In genomic region chr18:55234366-55235093, GRCh38 we compare ENCODE assay signal across 8 cellular contexts.
DNase-seq lines count a peak whose midpoint lies in the region; ATAC-seq and TF ChIP-seq lines count a peak whose summit lies in the region.

No MANE protein-coding gene starts in this region.

- no peak overlapping the region for H3K27ac ChIP-seq in endodermal cell (ENCODE audit: low read depth, low read length)

- H3K4me3 Mint-ChIP-seq in endodermal cell: no peak overlapping the region

- H3K27ac Mint-ChIP-seq in endodermal cell: no peak overlapping the region

- H3K27me3 Mint-ChIP-seq in endodermal cell (ENCODE audit: insufficient read depth): no peaks in the 10 kb centered on the region

- peak; percentile 90 for TF ChIP-seq CTCF in endodermal cell (conservative IDR thresholded peaks at IDR 0.05)

- H3K36me3 ChIP-seq in endodermal cell (ENCODE audit: control insufficient read depth, insufficient read depth, low read length): peaks cover 16% of the 10 kb centered on the region

- peaks cover 5% of the 10 kb centered on the region for H3K4me1 Mint-ChIP-seq in endodermal cell

- no peaks in the 10 kb centered on the region for H3K27me3 ChIP-seq in endodermal cell (ENCODE audit: control insufficient read depth, insufficient read depth, low read length, poor library complexity, severe bottlenecking)

- no peaks in the 10 kb centered on the region for H3K9me3 ChIP-seq in endodermal cell (ENCODE audit: control insufficient read depth, low read length)

- no peak overlapping the region for H3K4me3 ChIP-seq in endodermal cell (ENCODE audit: low read length)

- no peaks in the 10 kb centered on the region for H3K9me3 Mint-ChIP-seq in endodermal cell

- DNase-seq in CD1c-positive myeloid dendritic cell (ENCODE audit: extremely low spot score) (peak; percentile 75), NCI-H460 (ENCODE audit: extremely low read depth, low read depth) (peak; percentile 63), endodermal cell (peak; percentile 93), midbrain (lab: John Stamatoyannopoulos, UW) (peak; percentile 88)
- DNase-seq in activated CD4-positive, alpha-beta T cell treated with anti-CD3 and anti-CD28 coated beads, Interleukin-2, amount 50 U/mL, for 1 hour: peak; percentile 19
- DNase-seq in stimulated activated CD8-positive, alpha-beta memory T cell treated with anti-CD3 and anti-CD28 coated beads, Interleukin-7, amount 100 ng/mL, for 1 hour (ENCODE audit: low read depth in 2 of 2): peak; percentile 4 to 13

- ATAC-seq in GM19438 (IDR thresholded peaks at IDR 0.05; ENCODE audit: low read depth, unreplicated experiment) (peak; percentile 59), HG03460 (IDR thresholded peaks at IDR 0.05; ENCODE audit: unreplicated experiment) (peak; percentile 58)

- peaks cover 27% of the 10 kb centered on the region for H3K36me3 Mint-ChIP-seq in endodermal cell (ENCODE audit: low read depth)

- H3K4me1 ChIP-seq in endodermal cell (ENCODE audit: control insufficient read depth, insufficient read depth, low read length): no peaks in the 10 kb centered on the region

- 47 to 50% methylated on average over 14 to 21 of the region's 21 CpGs for WGBS in endodermal cell (ENCODE audit: insufficient coverage in 1 of 2, insufficient read length in 1 of 2), 2 experiments

- no peak overlapping the region for H3K9ac ChIP-seq in endodermal cell (ENCODE audit: extremely low read depth, low read length, poor library complexity, severe bottlenecking)

Comparison
In these comparisons a context has a peak if more than half of its experiments do, and no peak if none do; other contexts are left out.
1. DNase-seq: peak in every context shown above with its lines; median percentile 93 in endodermal cell; 88 in midbrain; 75 in CD1c-positive myeloid dendritic cell; 63 in NCI-H460; 19 in activated CD4-positive, alpha-beta T cell treated with anti-CD3 and anti-CD28 coated beads, Interleukin-2, amount 50 U/mL, for 1 hour; 8 in stimulated activated CD8-positive, alpha-beta memory T cell treated with anti-CD3 and anti-CD28 coated beads, Interleukin-7, amount 100 ng/mL, for 1 hour.